In genomic region chr17:38982858-38983746, GRCh38 we compare ENCODE assay signal across 9 cellular contexts. TPM values are rescaled to one million over a fixed set of nuclear protein-coding genes. Genes with fewer than 3 reads are reported as not detected.
DNase-seq lines count a peak whose midpoint lies in the region; ATAC-seq and TF ChIP-seq lines count a peak whose summit lies in the region.
"Had no signal": no experiment of that assay in that cellular context is flagged by ENCODE, and none has a peak within 500 bp of the region (broad histone marks: within the 10 kb centered on the region; RNA-seq: fewer than 3 reads in every experiment).

No MANE protein-coding gene starts in this region.

- H3K4me1 ChIP-seq in Loucy (ENCODE audit: insufficient read depth, low read length, poor library complexity, severe bottlenecking), result no peaks in the 10 kb centered on the region
- H3K4me1 ChIP-seq in PC-9 (replicated peaks; ENCODE audit: insufficient read depth), result no peaks in the 10 kb centered on the region
- H3K4me1 ChIP-seq in ascending aorta, result peaks cover 0 to 5% of the 10 kb centered on the region in 2 donors
- peaks cover 0 to 7% of the 10 kb centered on the region in 2 donors for H3K4me1 ChIP-seq in right atrium auricular region
- H3K4me1 ChIP-seq in gastrocnemius medialis, result peaks cover 0 to 9% of the 10 kb centered on the region in 2 donors

- H3K9me3 ChIP-seq in Loucy (ENCODE audit: insufficient read depth, low read depth, low read length) (no peaks in the 10 kb centered on the region), PC-9 (ENCODE audit: insufficient read depth, low read depth) (no peaks in the 10 kb centered on the region), ascending aorta (no peaks in the 10 kb centered on the region), right atrium auricular region (no peaks in the 10 kb centered on the region), gastrocnemius medialis (no peaks in the 10 kb centered on the region)
- H3K9me3 ChIP-seq: BLaER1 had no signal

- no peaks in the 10 kb centered on the region for H3K36me3 ChIP-seq in Loucy (ENCODE audit: insufficient read depth, low read length)
- no peaks in the 10 kb centered on the region for H3K36me3 ChIP-seq in PC-9 (ENCODE audit: low read depth)
- no peaks in the 10 kb centered on the region for H3K36me3 ChIP-seq in ascending aorta
- H3K36me3 ChIP-seq in right atrium auricular region, result no peaks in the 10 kb centered on the region
- H3K36me3 ChIP-seq in gastrocnemius medialis, result no peaks in the 10 kb centered on the region
- H3K36me3 ChIP-seq: BLaER1 had no signal

- H3K4me3 ChIP-seq in Loucy (ENCODE audit: low read length, poor library complexity, severe bottlenecking) (no peak overlapping the region), PC-9 (no peak overlapping the region), ascending aorta (no peak overlapping the region), right atrium auricular region (no peak overlapping the region), gastrocnemius medialis (no peak overlapping the region)
- H3K4me3 ChIP-seq: BLaER1 had no signal

- TF ChIP-seq POLR2A in gastrocnemius medialis (IDR thresholded peaks at IDR 0.05), result no peak

- POLR2A ChIA-PET in PC-9 (lab: Charles Lee; ENCODE audit: unreplicated experiment), result interaction anchor here (0.6 to 0.8 kb wide), 3 partner anchors 16 to 213 kb away, joined by 5 read pairs; partner anchors contain the start of gene FBXO47

- peaks cover 2% of the 10 kb centered on the region; the same call in 1 of the 2 replicates for H3F3A ChIP-seq in Loucy (ENCODE audit: low read depth)
- H3F3A ChIP-seq in PC-9 (ENCODE audit: insufficient read depth, low read depth), result no peaks in the 10 kb centered on the region; the same call in 1 of the 2 replicates

- H3K27me3 ChIP-seq in Loucy (ENCODE audit: insufficient read depth, low read length, poor library complexity, severe bottlenecking), result no peaks in the 10 kb centered on the region
- H3K27me3 ChIP-seq in PC-9 (ENCODE audit: insufficient read depth, low read depth), result no peaks in the 10 kb centered on the region
- H3K27me3 ChIP-seq in ascending aorta, result no peaks in the 10 kb centered on the region
- no peaks in the 10 kb centered on the region for H3K27me3 ChIP-seq in right atrium auricular region
- no peaks in the 10 kb centered on the region for H3K27me3 ChIP-seq in gastrocnemius medialis
- H3K27me3 ChIP-seq: BLaER1 had no signal

- H3K9me2 ChIP-seq in Loucy (replicated peaks; ENCODE audit: low read depth, low read length) (no peaks in the 10 kb centered on the region), PC-9 (ENCODE audit: insufficient read depth) (no peaks in the 10 kb centered on the region)

- H3K27ac ChIP-seq in PC-9, result no peak overlapping the region
- H3K27ac ChIP-seq in ascending aorta, result no peak overlapping the region
- H3K27ac ChIP-seq in right atrium auricular region, result peak overlapping the region in 1 of 2 donors; percentile 9
- H3K27ac ChIP-seq in gastrocnemius medialis, result no peak overlapping the region
- H3K27ac ChIP-seq: BLaER1 had no signal

- ATAC-seq in gastrocnemius medialis, result peak; percentile 46 to 75
- no peak for ATAC-seq in HG02981 (IDR thresholded peaks at IDR 0.05; ENCODE audit: unreplicated experiment)

- H3K4me2 ChIP-seq in Loucy (ENCODE audit: low read depth, low read length, poor library complexity, severe bottlenecking), result no peak overlapping the region
- no peak overlapping the region for H3K4me2 ChIP-seq in PC-9
- H3K4me2 ChIP-seq: BLaER1 had no signal

- H2AFZ ChIP-seq in Loucy (ENCODE audit: low read length), result no peak overlapping the region
- H2AFZ ChIP-seq in PC-9, result no peak overlapping the region

- in situ Hi-C loops in gastrocnemius medialis (cut with MboI; ENCODE audit: low sequenced_read_pairs in 4 of 4), result loop anchor here in 3 of 4 donors (5.0 to 25.0 kb wide), 3 partner anchors 96 to 164 kb away; no protein-coding TSS in a partner anchor

- H3K9ac ChIP-seq in Loucy (ENCODE audit: low read depth, low read length, poor library complexity, severe bottlenecking), result no peak overlapping the region
- H3K9ac ChIP-seq: BLaER1 had no signal

- H4K20me1 ChIP-seq in Loucy (ENCODE audit: insufficient read depth, low read length, poor library complexity, severe bottlenecking), result no peaks in the 10 kb centered on the region
- H4K20me1 ChIP-seq in PC-9 (ENCODE audit: insufficient read depth), result no peaks in the 10 kb centered on the region
- H4K20me1 ChIP-seq: BLaER1 had no signal

- no TSS peak for BruUV-seq in PC-9 (replicated peaks; lab: Mats Ljungman, UMichigan)

- CTCF ChIA-PET in PC-9 (lab: Charles Lee), result interaction anchor here (0.5 to 1.6 kb wide), 20 partner anchors 12 to 302 kb away, joined by 3 to 62 read pairs (median 5); partner anchors contain the start of genes FBXO47 and PLXDC1

- intact Hi-C loops in PC-9 (cut with micrococcal nuclease; ENCODE audit: unreplicated experiment), result loop anchor here (1.0 to 5.0 kb wide), 4 partner anchors 74 to 259 kb away; partner anchors contain the start of gene LASP1
- intact Hi-C loops in ascending aorta (cut with DNase I), result loop anchor here (1.0 to 5.0 kb wide), 2 partner anchors 170 to 249 kb away; no protein-coding TSS in a partner anchor
- intact Hi-C loops in gastrocnemius medialis (cut with DNase I; ENCODE audit: low total_unique reads), result loop anchor here (1.0 to 10.0 kb wide), 2 partner anchors 169 to 262 kb away; no protein-coding TSS in a partner anchor

- TF ChIP-seq CTCF in Loucy (conservative IDR thresholded peaks at IDR 0.05; ENCODE audit: low read length) (peak; percentile 94), PC-9 (conservative IDR thresholded peaks at IDR 0.05) (peak; percentile 86), ascending aorta (IDR thresholded peaks at IDR 0.05) (peak; percentile 70 to 79 (median 73)), right atrium auricular region (IDR thresholded peaks at IDR 0.05) (peak; percentile 44 to 86), gastrocnemius medialis (IDR thresholded peaks at IDR 0.05 in 4 of 5, conservative IDR thresholded peaks at IDR 0.05 in 1 of 5) (peak; percentile 63 to 78 (median 67))

- DNase-seq in SIG-M5 treated with dmso at 0.1 percent for 504 hours (lab: John Stamatoyannopoulos, UW; ENCODE audit: unreplicated experiment) (peak; percentile 75), SIG-M5 (lab: John Stamatoyannopoulos, UW) (no peak), PC-9 (peak; percentile 34 to 51), ascending aorta (ENCODE audit: low spot score in 2 of 2) (peak in 1 of 2 donors; percentile 71), right atrium auricular region (ENCODE audit: low spot score) (no peak), gastrocnemius medialis (peak in 1 of 2 donors; percentile 17)

- H3K79me2 ChIP-seq in Loucy (ENCODE audit: insufficient read depth, low read length) (no peaks in the 10 kb centered on the region), PC-9 (ENCODE audit: low read depth) (no peaks in the 10 kb centered on the region)

RNA-seq across cellular contexts. Expression of gene FBXO47, which starts 15.9 kb away (rescaled TPM):
- total RNA-seq in PC-9 (2021), result not detected in 2 replicates
- total RNA-seq in ascending aorta, result not detected
- not detected for total RNA-seq in right atrium auricular region
- total RNA-seq in gastrocnemius medialis, result not detected

Comparison
In these comparisons a context has a peak if more than half of its experiments do, and no peak if none do; other contexts are left out.
1. DNase-seq: peak in SIG-M5 treated with dmso at 0.1 percent for 504 hours (single experiment) and PC-9 (2 of 2); none in SIG-M5 (single experiment) and right atrium auricular region (single experiment).
2. Peak in every context shown above with its lines, with median percentiles within 50 percentile points of each other: CTCF ChIP-seq.